In genomic region chr1:36576677-36577076, GRCh38 we compare ENCODE assay signal across 7 cellular contexts.
"Had no signal": no experiment of that assay in that cellular context is flagged by ENCODE, and none has a peak within 500 bp of the region (broad histone marks: within the 10 kb centered on the region; RNA-seq: fewer than 3 reads in every experiment).

No MANE protein-coding gene starts in this region.

- DNase-seq: foreskin keratinocyte, sigmoid colon had no signal

- H3K9me3 ChIP-seq: body of pancreas, colonic mucosa, lower lobe of right lung, neutrophil, pancreas, sigmoid colon had no signal

- H3K36me3 ChIP-seq: colonic mucosa, lower lobe of right lung, neutrophil, pancreas, sigmoid colon had no signal

- H3K27ac ChIP-seq: body of pancreas, colonic mucosa, foreskin keratinocyte, lower lobe of right lung, neutrophil, pancreas, sigmoid colon had no signal

- H3K4me3 ChIP-seq: body of pancreas, colonic mucosa, lower lobe of right lung, pancreas, sigmoid colon had no signal

- H3K27me3 ChIP-seq: body of pancreas, colonic mucosa, pancreas had no signal

- H3K4me1 ChIP-seq: body of pancreas, colonic mucosa, foreskin keratinocyte, lower lobe of right lung, pancreas, sigmoid colon had no signal
